Comparison of ENCODE assay signal across 1 cellular context in the genomic region with DNA sequence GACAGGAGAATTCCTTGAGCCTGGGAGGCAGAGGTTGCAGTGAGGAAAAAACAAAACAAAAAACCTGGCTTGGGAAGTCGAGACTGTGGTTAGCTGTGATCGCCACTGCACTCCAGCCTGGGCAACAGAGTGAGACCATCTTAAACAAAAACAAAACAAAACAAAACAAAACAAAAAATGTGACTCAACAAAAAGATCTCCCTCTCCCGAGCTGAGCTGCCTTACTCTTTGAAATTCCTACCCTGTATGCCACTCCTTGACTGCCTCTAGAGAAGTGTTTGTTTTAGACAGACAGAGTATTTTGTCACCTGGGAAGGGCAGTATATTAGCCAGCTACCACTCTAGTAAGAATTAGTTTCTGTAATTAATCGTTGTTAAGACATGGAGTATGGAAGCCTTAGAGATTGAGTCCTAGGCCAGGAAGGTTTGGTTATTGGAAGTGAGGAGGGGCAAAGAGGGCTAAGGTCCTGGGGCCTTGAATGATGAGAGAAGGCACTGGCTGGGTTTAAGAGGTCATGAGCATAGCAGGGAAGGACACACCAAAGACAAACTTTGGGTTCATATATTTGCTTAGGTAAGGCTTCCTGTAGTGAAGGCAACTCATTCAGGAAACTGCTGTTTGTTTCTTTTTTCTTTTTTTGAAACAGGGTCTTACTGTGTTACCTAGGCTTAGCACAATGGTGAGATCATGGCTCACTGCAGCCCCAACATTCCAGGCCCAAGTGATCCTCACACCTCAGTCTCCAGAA.
TF ChIP-seq lines count a peak whose summit lies in the region.

No MANE protein-coding gene starts in this region.

TF ChIP-seq in WTC11, 78 proteins besides CTCF, POLR2A, EP300 and RAD21 (continued from another document):
- no peak for TF ChIP-seq NR3C1 (CRISPR knock-in tag; conservative IDR thresholded peaks at IDR 0.05; ENCODE audit: low read depth)
- TF ChIP-seq SMAD3 (CRISPR knock-in tag; IDR thresholded peaks at IDR 0.05; ENCODE audit: borderline replicate concordance): no peak
- TF ChIP-seq, protein P1, sequence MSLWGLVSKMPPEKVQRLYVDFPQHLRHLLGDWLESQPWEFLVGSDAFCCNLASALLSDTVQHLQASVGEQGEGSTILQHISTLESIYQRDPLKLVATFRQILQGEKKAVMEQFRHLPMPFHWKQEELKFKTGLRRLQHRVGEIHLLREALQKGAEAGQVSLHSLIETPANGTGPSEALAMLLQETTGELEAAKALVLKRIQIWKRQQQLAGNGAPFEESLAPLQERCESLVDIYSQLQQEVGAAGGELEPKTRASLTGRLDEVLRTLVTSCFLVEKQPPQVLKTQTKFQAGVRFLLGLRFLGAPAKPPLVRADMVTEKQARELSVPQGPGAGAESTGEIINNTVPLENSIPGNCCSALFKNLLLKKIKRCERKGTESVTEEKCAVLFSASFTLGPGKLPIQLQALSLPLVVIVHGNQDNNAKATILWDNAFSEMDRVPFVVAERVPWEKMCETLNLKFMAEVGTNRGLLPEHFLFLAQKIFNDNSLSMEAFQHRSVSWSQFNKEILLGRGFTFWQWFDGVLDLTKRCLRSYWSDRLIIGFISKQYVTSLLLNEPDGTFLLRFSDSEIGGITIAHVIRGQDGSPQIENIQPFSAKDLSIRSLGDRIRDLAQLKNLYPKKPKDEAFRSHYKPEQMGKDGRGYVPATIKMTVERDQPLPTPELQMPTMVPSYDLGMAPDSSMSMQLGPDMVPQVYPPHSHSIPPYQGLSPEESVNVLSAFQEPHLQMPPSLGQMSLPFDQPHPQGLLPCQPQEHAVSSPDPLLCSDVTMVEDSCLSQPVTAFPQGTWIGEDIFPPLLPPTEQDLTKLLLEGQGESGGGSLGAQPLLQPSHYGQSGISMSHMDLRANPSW (CRISPR knock-in tag; conservative IDR thresholded peaks at IDR 0.05; ENCODE audit: low read depth): no peak
- TF ChIP-seq, protein P2, sequence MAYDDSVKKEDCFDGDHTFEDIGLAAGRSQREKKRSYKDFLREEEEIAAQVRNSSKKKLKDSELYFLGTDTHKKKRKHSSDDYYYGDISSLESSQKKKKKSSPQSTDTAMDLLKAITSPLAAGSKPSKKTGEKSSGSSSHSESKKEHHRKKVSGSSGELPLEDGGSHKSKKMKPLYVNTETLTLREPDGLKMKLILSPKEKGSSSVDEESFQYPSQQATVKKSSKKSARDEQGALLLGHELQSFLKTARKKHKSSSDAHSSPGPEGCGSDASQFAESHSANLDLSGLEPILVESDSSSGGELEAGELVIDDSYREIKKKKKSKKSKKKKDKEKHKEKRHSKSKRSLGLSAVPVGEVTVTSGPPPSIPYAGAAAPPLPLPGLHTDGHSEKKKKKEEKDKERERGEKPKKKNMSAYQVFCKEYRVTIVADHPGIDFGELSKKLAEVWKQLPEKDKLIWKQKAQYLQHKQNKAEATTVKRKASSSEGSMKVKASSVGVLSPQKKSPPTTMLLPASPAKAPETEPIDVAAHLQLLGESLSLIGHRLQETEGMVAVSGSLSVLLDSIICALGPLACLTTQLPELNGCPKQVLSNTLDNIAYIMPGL (CRISPR knock-in tag; IDR thresholded peaks at IDR 0.05): no peak
- no peak for TF ChIP-seq CREM (CRISPR knock-in tag; IDR thresholded peaks at IDR 0.05)
- TF ChIP-seq, protein P3, sequence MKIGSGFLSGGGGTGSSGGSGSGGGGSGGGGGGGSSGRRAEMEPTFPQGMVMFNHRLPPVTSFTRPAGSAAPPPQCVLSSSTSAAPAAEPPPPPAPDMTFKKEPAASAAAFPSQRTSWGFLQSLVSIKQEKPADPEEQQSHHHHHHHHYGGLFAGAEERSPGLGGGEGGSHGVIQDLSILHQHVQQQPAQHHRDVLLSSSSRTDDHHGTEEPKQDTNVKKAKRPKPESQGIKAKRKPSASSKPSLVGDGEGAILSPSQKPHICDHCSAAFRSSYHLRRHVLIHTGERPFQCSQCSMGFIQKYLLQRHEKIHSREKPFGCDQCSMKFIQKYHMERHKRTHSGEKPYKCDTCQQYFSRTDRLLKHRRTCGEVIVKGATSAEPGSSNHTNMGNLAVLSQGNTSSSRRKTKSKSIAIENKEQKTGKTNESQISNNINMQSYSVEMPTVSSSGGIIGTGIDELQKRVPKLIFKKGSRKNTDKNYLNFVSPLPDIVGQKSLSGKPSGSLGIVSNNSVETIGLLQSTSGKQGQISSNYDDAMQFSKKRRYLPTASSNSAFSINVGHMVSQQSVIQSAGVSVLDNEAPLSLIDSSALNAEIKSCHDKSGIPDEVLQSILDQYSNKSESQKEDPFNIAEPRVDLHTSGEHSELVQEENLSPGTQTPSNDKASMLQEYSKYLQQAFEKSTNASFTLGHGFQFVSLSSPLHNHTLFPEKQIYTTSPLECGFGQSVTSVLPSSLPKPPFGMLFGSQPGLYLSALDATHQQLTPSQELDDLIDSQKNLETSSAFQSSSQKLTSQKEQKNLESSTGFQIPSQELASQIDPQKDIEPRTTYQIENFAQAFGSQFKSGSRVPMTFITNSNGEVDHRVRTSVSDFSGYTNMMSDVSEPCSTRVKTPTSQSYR (CRISPR knock-in tag; IDR thresholded peaks at IDR 0.05): no peak
- TF ChIP-seq NR2C2 (CRISPR knock-in tag; IDR thresholded peaks at IDR 0.05): no peak
